18 cellular contexts compared by ENCODE assay signal in genomic region chr10:127415901-127416630, GRCh38.
DNase-seq lines count a peak whose midpoint lies in the region; ATAC-seq and TF ChIP-seq lines count a peak whose summit lies in the region.
"Had no signal": no experiment of that assay in that cellular context is flagged by ENCODE, and none has a peak within 500 bp of the region (broad histone marks: within the 10 kb centered on the region; RNA-seq: fewer than 3 reads in every experiment).

No MANE protein-coding gene starts in this region.

- no peak overlapping the region for H3K4me3 Mint-ChIP-seq in nephron progenitor cell
- H3K4me3 Mint-ChIP-seq in T-helper 2 cell treated with Interferon-gamma antibody and Interleukin-4, amounts not matched to agents 5 μg/mL and 100 μg/mL, for 36 hours = no peak overlapping the region
- no peak overlapping the region for H3K4me3 Mint-ChIP-seq in T-helper 17 cell

- TF ChIP-seq CTCF in WERI-Rb-1 (IDR thresholded peaks at IDR 0.05; ENCODE audit: low read depth, low read length) (no peak), nephron progenitor cell (IDR thresholded peaks at IDR 0.05) (no peak)

- H3K27ac ChIP-seq in WERI-Rb-1 = peak overlapping the region; percentile 80
- H3K27ac ChIP-seq: A549, C4-2B had no signal

- no peaks in the 10 kb centered on the region for H3K36me3 ChIP-seq in WERI-Rb-1

- no peak overlapping the region for H3K4me3 ChIP-seq in WERI-Rb-1 (ENCODE audit: low read depth, low read length)
- H3K4me3 ChIP-seq: A549 had no signal

- DNase-seq in D341Med (ENCODE audit: low spot score) (peak; percentile 59), NCI-H1092 treated with DMSO at 0.1 percent for 48 hours (lab: John Stamatoyannopoulos, UW) (peak; percentile 18), WERI-Rb-1 (peak; percentile 90), nephron progenitor cell (no peak), T-helper 17 cell (no peak)
- DNase-seq in T-helper 2 cell treated with Interferon-gamma antibody and Interleukin-4, amounts not matched to agents 5 μg/mL and 100 μg/mL, for 36 hours (ENCODE audit: low spot score) = no peak
- DNase-seq: GF-D8, IMR-90, Karpas-422, MM.1S, NCI-H1105 treated with DMSO at 0.1 percent for 48 hours, NCI-H187 treated with DMSO at 0.1 percent for 48 hours, OCI-M1, RPMI8226 had no signal

- H3K27me3 ChIP-seq in WERI-Rb-1 (ENCODE audit: insufficient read depth, low read depth, severe bottlenecking) = no peaks in the 10 kb centered on the region

- H3K36me3 Mint-ChIP-seq in nephron progenitor cell (ENCODE audit: low read depth) = peaks cover 4% of the 10 kb centered on the region
- H3K36me3 Mint-ChIP-seq in T-helper 2 cell treated with Interferon-gamma antibody and Interleukin-4, amounts not matched to agents 5 μg/mL and 100 μg/mL, for 36 hours (ENCODE audit: low read depth) = no peaks in the 10 kb centered on the region
- no peaks in the 10 kb centered on the region for H3K36me3 Mint-ChIP-seq in T-helper 17 cell (ENCODE audit: low read depth)

- H3K27me3 Mint-ChIP-seq in nephron progenitor cell (ENCODE audit: low read depth, poor library complexity) (no peaks in the 10 kb centered on the region), T-helper 17 cell (peaks cover 23% of the 10 kb centered on the region)
- no peaks in the 10 kb centered on the region for H3K27me3 Mint-ChIP-seq in T-helper 2 cell treated with Interferon-gamma antibody and Interleukin-4, amounts not matched to agents 5 μg/mL and 100 μg/mL, for 36 hours (ENCODE audit: low read depth)

- H3K4me1 Mint-ChIP-seq in nephron progenitor cell (peaks cover 5% of the 10 kb centered on the region), T-helper 17 cell (no peaks in the 10 kb centered on the region)
- H3K4me1 Mint-ChIP-seq in T-helper 2 cell treated with Interferon-gamma antibody and Interleukin-4, amounts not matched to agents 5 μg/mL and 100 μg/mL, for 36 hours (ENCODE audit: low read depth) = no peaks in the 10 kb centered on the region

- no peaks in the 10 kb centered on the region for H3K9me3 Mint-ChIP-seq in nephron progenitor cell
- H3K9me3 Mint-ChIP-seq in T-helper 2 cell treated with Interferon-gamma antibody and Interleukin-4, amounts not matched to agents 5 μg/mL and 100 μg/mL, for 36 hours = no peaks in the 10 kb centered on the region

- no peaks in the 10 kb centered on the region for H3K9me3 ChIP-seq in WERI-Rb-1 (ENCODE audit: severe bottlenecking)
- no peaks in the 10 kb centered on the region for H3K9me3 ChIP-seq in T-helper 17 cell (ENCODE audit: control insufficient read depth, low read length, poor library complexity, severe bottlenecking)
- H3K9me3 ChIP-seq: A549 had no signal

- H3K27ac Mint-ChIP-seq in nephron progenitor cell (peak overlapping the region; percentile 58), T-helper 17 cell (no peak overlapping the region)
- no peak overlapping the region for H3K27ac Mint-ChIP-seq in T-helper 2 cell treated with Interferon-gamma antibody and Interleukin-4, amounts not matched to agents 5 μg/mL and 100 μg/mL, for 36 hours

- ATAC-seq in T-helper 17 cell (no peak), GM21515 (IDR thresholded peaks at IDR 0.05; ENCODE audit: unreplicated experiment) (no peak), HG02973 (IDR thresholded peaks at IDR 0.05; ENCODE audit: unreplicated experiment) (no peak)
- ATAC-seq: A549 had no signal

Comparison
In these comparisons a context has a peak if more than half of its experiments do, and no peak if none do; other contexts are left out.
1. DNase-seq: peak in D341Med (single experiment), NCI-H1092 treated with DMSO at 0.1 percent for 48 hours (single experiment) and WERI-Rb-1 (single experiment); none in nephron progenitor cell (single experiment), T-helper 2 cell treated with Interferon-gamma antibody and Interleukin-4, amounts not matched to agents 5 μg/mL and 100 μg/mL, for 36 hours (single experiment) and T-helper 17 cell (0 of 3).